In the genomic region with DNA sequence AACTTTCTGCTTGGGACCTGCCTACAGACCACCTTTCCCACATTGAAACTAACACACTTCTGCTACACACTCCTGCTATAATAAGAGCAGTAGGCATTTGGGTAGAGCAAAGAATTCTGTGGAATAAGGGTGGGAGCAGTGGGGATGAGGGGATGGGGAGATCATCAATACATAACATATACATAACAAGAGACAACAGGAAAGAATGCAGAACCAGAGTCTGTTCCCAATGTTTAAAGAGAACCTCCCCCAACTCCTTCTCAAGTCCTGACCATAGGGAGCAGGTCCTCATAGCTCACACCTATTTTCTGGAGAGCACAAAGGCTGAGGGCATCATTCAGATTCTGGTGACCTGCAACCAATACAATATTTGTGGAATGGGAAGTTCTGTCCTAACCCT, we compare ENCODE assay signal across 1 cellular context.
TF ChIP-seq lines count a peak whose summit lies in the region.

No MANE protein-coding gene starts in this region.

TF ChIP-seq in GM23338, 12 proteins besides CTCF, POLR2A, EP300 and RAD21 (continued from another document):
- TF ChIP-seq, protein P1, sequence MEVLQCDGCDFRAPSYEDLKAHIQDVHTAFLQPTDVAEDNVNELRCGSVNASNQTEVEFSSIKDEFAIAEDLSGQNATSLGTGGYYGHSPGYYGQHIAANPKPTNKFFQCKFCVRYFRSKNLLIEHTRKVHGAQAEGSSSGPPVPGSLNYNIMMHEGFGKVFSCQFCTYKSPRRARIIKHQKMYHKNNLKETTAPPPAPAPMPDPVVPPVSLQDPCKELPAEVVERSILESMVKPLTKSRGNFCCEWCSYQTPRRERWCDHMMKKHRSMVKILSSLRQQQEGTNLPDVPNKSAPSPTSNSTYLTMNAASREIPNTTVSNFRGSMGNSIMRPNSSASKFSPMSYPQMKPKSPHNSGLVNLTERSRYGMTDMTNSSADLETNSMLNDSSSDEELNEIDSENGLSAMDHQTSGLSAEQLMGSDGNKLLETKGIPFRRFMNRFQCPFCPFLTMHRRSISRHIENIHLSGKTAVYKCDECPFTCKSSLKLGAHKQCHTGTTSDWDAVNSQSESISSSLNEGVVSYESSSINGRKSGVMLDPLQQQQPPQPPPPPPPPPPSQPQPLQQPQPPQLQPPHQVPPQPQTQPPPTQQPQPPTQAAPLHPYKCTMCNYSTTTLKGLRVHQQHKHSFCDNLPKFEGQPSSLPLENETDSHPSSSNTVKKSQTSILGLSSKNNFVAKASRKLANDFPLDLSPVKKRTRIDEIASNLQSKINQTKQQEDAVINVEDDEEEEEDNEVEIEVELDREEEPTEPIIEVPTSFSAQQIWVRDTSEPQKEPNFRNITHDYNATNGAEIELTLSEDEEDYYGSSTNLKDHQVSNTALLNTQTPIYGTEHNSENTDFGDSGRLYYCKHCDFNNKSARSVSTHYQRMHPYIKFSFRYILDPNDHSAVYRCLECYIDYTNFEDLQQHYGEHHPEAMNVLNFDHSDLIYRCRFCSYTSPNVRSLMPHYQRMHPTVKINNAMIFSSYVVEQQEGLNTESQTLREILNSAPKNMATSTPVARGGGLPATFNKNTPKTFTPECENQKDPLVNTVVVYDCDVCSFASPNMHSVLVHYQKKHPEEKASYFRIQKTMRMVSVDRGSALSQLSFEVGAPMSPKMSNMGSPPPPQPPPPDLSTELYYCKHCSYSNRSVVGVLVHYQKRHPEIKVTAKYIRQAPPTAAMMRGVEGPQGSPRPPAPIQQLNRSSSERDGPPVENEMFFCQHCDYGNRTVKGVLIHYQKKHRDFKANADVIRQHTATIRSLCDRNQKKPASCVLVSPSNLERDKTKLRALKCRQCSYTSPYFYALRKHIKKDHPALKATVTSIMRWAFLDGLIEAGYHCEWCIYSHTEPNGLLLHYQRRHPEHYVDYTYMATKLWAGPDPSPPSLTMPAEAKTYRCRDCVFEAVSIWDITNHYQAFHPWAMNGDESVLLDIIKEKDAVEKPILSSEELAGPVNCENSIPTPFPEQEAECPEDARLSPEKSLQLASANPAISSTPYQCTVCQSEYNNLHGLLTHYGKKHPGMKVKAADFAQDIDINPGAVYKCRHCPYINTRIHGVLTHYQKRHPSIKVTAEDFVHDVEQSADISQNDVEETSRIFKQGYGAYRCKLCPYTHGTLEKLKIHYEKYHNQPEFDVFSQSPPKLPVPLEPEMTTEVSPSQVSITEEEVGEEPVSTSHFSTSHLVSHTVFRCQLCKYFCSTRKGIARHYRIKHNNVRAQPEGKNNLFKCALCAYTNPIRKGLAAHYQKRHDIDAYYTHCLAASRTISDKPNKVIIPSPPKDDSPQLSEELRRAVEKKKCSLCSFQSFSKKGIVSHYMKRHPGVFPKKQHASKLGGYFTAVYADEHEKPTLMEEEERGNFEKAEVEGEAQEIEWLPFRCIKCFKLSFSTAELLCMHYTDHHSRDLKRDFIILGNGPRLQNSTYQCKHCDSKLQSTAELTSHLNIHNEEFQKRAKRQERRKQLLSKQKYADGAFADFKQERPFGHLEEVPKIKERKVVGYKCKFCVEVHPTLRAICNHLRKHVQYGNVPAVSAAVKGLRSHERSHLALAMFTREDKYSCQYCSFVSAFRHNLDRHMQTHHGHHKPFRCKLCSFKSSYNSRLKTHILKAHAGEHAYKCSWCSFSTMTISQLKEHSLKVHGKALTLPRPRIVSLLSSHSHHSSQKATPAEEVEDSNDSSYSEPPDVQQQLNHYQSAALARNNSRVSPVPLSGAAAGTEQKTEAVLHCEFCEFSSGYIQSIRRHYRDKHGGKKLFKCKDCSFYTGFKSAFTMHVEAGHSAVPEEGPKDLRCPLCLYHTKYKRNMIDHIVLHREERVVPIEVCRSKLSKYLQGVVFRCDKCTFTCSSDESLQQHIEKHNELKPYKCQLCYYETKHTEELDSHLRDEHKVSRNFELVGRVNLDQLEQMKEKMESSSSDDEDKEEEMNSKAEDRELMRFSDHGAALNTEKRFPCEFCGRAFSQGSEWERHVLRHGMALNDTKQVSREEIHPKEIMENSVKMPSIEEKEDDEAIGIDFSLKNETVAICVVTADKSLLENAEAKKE (CRISPR knock-in tag; IDR thresholded peaks at IDR 0.05): peak; percentile 90; the same call in 1 of the 2 replicates
- no peak for TF ChIP-seq STAT1 (IDR thresholded peaks at IDR 0.05; ENCODE audit: unreplicated experiment)
